ENCODE assay signal across 17 cellular contexts in genomic region chr7:3238525-3239210, GRCh38.
DNase-seq lines count a peak whose midpoint lies in the region; ATAC-seq and TF ChIP-seq lines count a peak whose summit lies in the region.
"Had no signal": no experiment of that assay in that cellular context is flagged by ENCODE, and none has a peak within 500 bp of the region (broad histone marks: within the 10 kb centered on the region; RNA-seq: fewer than 3 reads in every experiment).

No MANE protein-coding gene starts in this region.

- DNase-seq in Panc1 (ENCODE audit: low read depth, low spot score) = no peak
- DNase-seq in choroid plexus epithelial cell (ENCODE audit: low read depth) = peak; percentile 9
- DNase-seq in mesenchymal stem cell = peak; percentile 27
- DNase-seq in dedifferentiated amniotic fluid mesenchymal stem cell (ENCODE audit: extremely low spot score) = no peak
- no peak for DNase-seq in naive thymus-derived CD8-positive, alpha-beta T cell
- DNase-seq in Right ventricle myocardium inferior (ENCODE audit: missing footprints) = no peak
- DNase-seq: CD8-positive, alpha-beta memory T cell; DND-41; GM23248; HFFc6; Kasumi-1; NCI-H1417 treated with DMSO at 0.1 percent for 48 hours; NCI-H2029; NCI-H510A; NCI-H82 had no signal

- H2BK15ac ChIP-seq in mesenchymal stem cell (ENCODE audit: low read depth, poor library complexity, severe bottlenecking) = no peak overlapping the region

- no peak overlapping the region for H3K27ac Mint-ChIP-seq in naive thymus-derived CD8-positive, alpha-beta T cell
- H3K27ac Mint-ChIP-seq: CD8-positive, alpha-beta memory T cell; HFFc6 had no signal

- H2BK5ac ChIP-seq in mesenchymal stem cell (ENCODE audit: low read depth, low read length, poor library complexity, severe bottlenecking) = peak overlapping the region; percentile 21

- TF ChIP-seq CTCF in Panc1 (IDR thresholded peaks at IDR 0.05) (no peak), choroid plexus epithelial cell (conservative IDR thresholded peaks at IDR 0.05; ENCODE audit: low read depth, low read length) (no peak)

- H4K91ac ChIP-seq in mesenchymal stem cell (ENCODE audit: low read length) = no peak overlapping the region

- ATAC-seq in Panc1 (no peak), HG02852 (IDR thresholded peaks at IDR 0.05; ENCODE audit: unreplicated experiment) (no peak), Right ventricle myocardium inferior (no peak)
- no peak for ATAC-seq in naive thymus-derived CD8-positive, alpha-beta T cell

- no peak overlapping the region for H3K4me3 Mint-ChIP-seq in naive thymus-derived CD8-positive, alpha-beta T cell
- H3K4me3 Mint-ChIP-seq: CD8-positive, alpha-beta memory T cell; HFFc6 had no signal

- H3K79me1 ChIP-seq in mesenchymal stem cell (replicated peaks; ENCODE audit: low read length, poor library complexity, severe bottlenecking) = no peaks in the 10 kb centered on the region

- no peak overlapping the region for H3K4ac ChIP-seq in mesenchymal stem cell (ENCODE audit: low read depth in 1 of 2, low read length in 2 of 2)

- H4K8ac ChIP-seq in mesenchymal stem cell (ENCODE audit: low read length) = no peak overlapping the region

- BruUV-seq in Panc1 (replicated peaks; lab: Mats Ljungman, UMichigan) = no TSS peak

- H3K4me3 ChIP-seq in Panc1 (ENCODE audit: low read depth in 2 of 2, low read length in 2 of 2) = no peak overlapping the region
- no peak overlapping the region for H3K4me3 ChIP-seq in choroid plexus epithelial cell (ENCODE audit: low read depth, low read length)
- no peak overlapping the region for H3K4me3 ChIP-seq in mesenchymal stem cell (ENCODE audit: insufficient read depth in 1 of 2, low read depth in 1 of 2, low read length in 2 of 2)
- H3K4me3 ChIP-seq: BLaER1, GM23248 had no signal

- H3K27ac ChIP-seq in Panc1 (ENCODE audit: low read length) (peak overlapping the region; percentile 15; the same call in 1 of the 2 replicates), mesenchymal stem cell (ENCODE audit: low read length, poor library complexity, severe bottlenecking) (peak overlapping the region; percentile 65)
- H3K27ac ChIP-seq: BLaER1, GM23248 had no signal

- H3K4me1 Mint-ChIP-seq in naive thymus-derived CD8-positive, alpha-beta T cell = no peaks in the 10 kb centered on the region
- H3K4me1 Mint-ChIP-seq: CD8-positive, alpha-beta memory T cell had no signal

- in situ Hi-C loops in Panc1 (cut with HindIII; ENCODE audit: low pct_unique_long_range_greater_than_20kb, low sequenced_read_pairs) = no loop called here

- POLR2A ChIA-PET in Panc1 (lab: Charles Lee) = no interaction called here
- POLR2A ChIA-PET in naive thymus-derived CD8-positive, alpha-beta T cell (lab: Charles Lee) = no interaction called here

- no peak overlapping the region for H3K4me2 ChIP-seq in mesenchymal stem cell (ENCODE audit: low read length, poor library complexity, severe bottlenecking)
- H3K4me2 ChIP-seq: BLaER1 had no signal

- H3K23ac ChIP-seq in mesenchymal stem cell (ENCODE audit: low read length in 2 of 2) = no peak overlapping the region

- peaks cover 0 to 9% (median 2%) of the 10 kb centered on the region in 5 donors for H3K27me3 Mint-ChIP-seq in naive thymus-derived CD8-positive, alpha-beta T cell

- H3K18ac ChIP-seq in mesenchymal stem cell (ENCODE audit: low read depth in 1 of 2, low read length in 2 of 2) = no peak overlapping the region

- no peak overlapping the region for H3K14ac ChIP-seq in mesenchymal stem cell (ENCODE audit: low read length in 2 of 2)

- H3K9me3 Mint-ChIP-seq in naive thymus-derived CD8-positive, alpha-beta T cell = peaks cover 0 to 26% (median 12%) of the 10 kb centered on the region in 9 donors

- H3K36me3 ChIP-seq in Panc1 (ENCODE audit: control insufficient read depth, insufficient read depth, low read length) = no peaks in the 10 kb centered on the region
- no peaks in the 10 kb centered on the region for H3K36me3 ChIP-seq in mesenchymal stem cell (ENCODE audit: control insufficient read depth in 1 of 2, insufficient read depth in 2 of 2, low read depth in 1 of 2, low read length in 2 of 2)
- H3K36me3 ChIP-seq: BLaER1 had no signal

- H3K4me1 ChIP-seq in Panc1 (ENCODE audit: control insufficient read depth, insufficient read depth, low read length) (peaks cover 17% of the 10 kb centered on the region), mesenchymal stem cell (ENCODE audit: control insufficient read depth, insufficient read depth, low read depth, low read length) (peaks cover 11% of the 10 kb centered on the region)

- intact Hi-C loops in Panc1 (cut with micrococcal nuclease; ENCODE audit: unreplicated experiment) (no loop called here), Right ventricle myocardium inferior (cut with DNase I) (no loop called here)

- no peaks in the 10 kb centered on the region for H3K27me3 ChIP-seq in Panc1 (ENCODE audit: control insufficient read depth, insufficient read depth, low read length)
- H3K27me3 ChIP-seq in mesenchymal stem cell (ENCODE audit: control insufficient read depth in 1 of 2, insufficient read depth in 1 of 2, low read length in 2 of 2) = no peaks in the 10 kb centered on the region
- H3K27me3 ChIP-seq: BLaER1 had no signal

- H2BK120ac ChIP-seq in mesenchymal stem cell (ENCODE audit: low read depth, low read length) = no peak overlapping the region

- no peak overlapping the region for H2BK12ac ChIP-seq in mesenchymal stem cell (ENCODE audit: low read length in 2 of 2)

- no peak overlapping the region for H3K9ac ChIP-seq in mesenchymal stem cell (ENCODE audit: low read length)
- H3K9ac ChIP-seq: BLaER1, GM23248 had no signal

- H2AFZ ChIP-seq in mesenchymal stem cell (ENCODE audit: low read depth, low read length) = no peak overlapping the region
- H2AFZ ChIP-seq: GM23248 had no signal

- WGBS in mesenchymal stem cell = 76% methylated on average over 3 of the region's 3 CpGs

- H3K9me3 ChIP-seq in Panc1 (ENCODE audit: control insufficient read depth, insufficient read depth, low read depth, low read length) (peaks cover 17% of the 10 kb centered on the region; the same call in 1 of the 2 replicates), mesenchymal stem cell (ENCODE audit: control insufficient read depth, low read length) (peaks cover 23% of the 10 kb centered on the region)

- CTCF ChIA-PET in Panc1 (lab: Charles Lee) = no interaction called here

- H2AK5ac ChIP-seq in mesenchymal stem cell (ENCODE audit: low read length, severe bottlenecking) = peak overlapping the region; percentile 8

- peaks cover 2 to 11% (median 9%) of the 10 kb centered on the region in 3 donors for H3K36me3 Mint-ChIP-seq in naive thymus-derived CD8-positive, alpha-beta T cell

Comparison
In these comparisons a context has a peak if more than half of its experiments do, and no peak if none do; other contexts are left out.
1. DNase-seq: peak in choroid plexus epithelial cell (single experiment) and mesenchymal stem cell (single experiment); none in Panc1 (single experiment), dedifferentiated amniotic fluid mesenchymal stem cell (single experiment), naive thymus-derived CD8-positive, alpha-beta T cell (0 of 10) and Right ventricle myocardium inferior (single experiment).